ENCODE assay signal across 11 cellular contexts in the genomic region with DNA sequence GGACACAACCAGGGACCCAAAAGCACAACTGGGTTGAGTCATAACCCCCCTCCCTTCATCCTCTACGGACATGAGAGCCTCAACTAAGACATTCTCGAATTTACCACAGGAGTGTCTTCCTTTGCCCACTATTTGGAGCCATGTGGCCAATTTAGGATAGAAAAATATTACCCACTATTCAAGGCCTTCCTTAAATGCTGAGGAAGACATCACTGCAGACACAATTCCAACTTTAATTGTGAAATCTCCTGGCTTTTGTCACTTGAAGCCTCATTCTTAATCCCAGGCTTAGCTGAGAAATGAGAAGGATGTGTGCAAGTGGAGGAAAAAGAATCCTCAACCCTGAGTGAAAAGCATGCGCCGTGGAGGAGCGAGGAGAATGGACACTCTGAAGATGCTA. TPM values are rescaled to one million over a fixed set of nuclear protein-coding genes. Genes with fewer than 3 reads are reported as not detected.
A peak's percentile ranks its signal among the peaks of the same experiment; 100 is the strongest.
DNase-seq lines count a peak whose midpoint lies in the region; ATAC-seq, FAIRE-seq and TF ChIP-seq lines count a peak whose summit lies in the region.
"Had no signal": no experiment of that assay in that cellular context is flagged by ENCODE, and none has a peak within 500 bp of the region (broad histone marks: within the 10 kb centered on the region; RNA-seq: fewer than 3 reads in every experiment).

No MANE protein-coding gene starts in this region.

- H3K36me3 ChIP-seq in Peyer's patch = no peaks in the 10 kb centered on the region
- H3K36me3 ChIP-seq in osteoblast (ENCODE audit: insufficient read depth, low read length) = peaks cover 7% of the 10 kb centered on the region

- no peak overlapping the region for H3K4me3 ChIP-seq in A549
- H3K4me3 ChIP-seq in Peyer's patch = no peak overlapping the region
- no peak overlapping the region for H3K4me3 ChIP-seq in osteoblast (ENCODE audit: insufficient read depth, low read length)

- H3K79me2 ChIP-seq in osteoblast (ENCODE audit: insufficient read depth, low read length) = peaks cover 100% of the 10 kb centered on the region

- DNase-seq in A549 (ENCODE audit: low read depth in 1 of 2, low spot score in 1 of 2) = no peak
- no peak for DNase-seq in Peyer's patch
- DNase-seq in fibroblast of gingiva (ENCODE audit: low read depth) = peak; percentile 38
- peak; percentile 62 for DNase-seq in osteoblast (ENCODE audit: insufficient read length, low spot score, missing footprints)
- no peak for DNase-seq in DMS53 treated with DMSO at 0.1 percent for 48 hours (lab: John Stamatoyannopoulos, UW; ENCODE audit: unreplicated experiment)
- no peak for DNase-seq in retina
- DNase-seq: amniotic stem cell; stimulated activated naive CD4-positive, alpha-beta T cell; T-helper 1 cell had no signal

- 81% methylated on average over 5 of the region's 5 CpGs for WGBS in A549 (ENCODE audit: missing lambda C conversion rate)

- TF ChIP-seq CTCF in A549 (IDR thresholded peaks at IDR 0.05) = no peak
- no peak for TF ChIP-seq CTCF in Peyer's patch (IDR thresholded peaks at IDR 0.05)
- no peak for TF ChIP-seq CTCF in osteoblast (IDR thresholded peaks at IDR 0.05; ENCODE audit: extremely low read depth, low read depth, low read length)

- ATAC-seq in A549 = no peak
- no peak for ATAC-seq in HG03439 (IDR thresholded peaks at IDR 0.05; ENCODE audit: unreplicated experiment)
- no peak for ATAC-seq in GM21825 (IDR thresholded peaks at IDR 0.05; ENCODE audit: unreplicated experiment)

- H2AFZ ChIP-seq in osteoblast (ENCODE audit: low read length) = no peak overlapping the region

- no peak for FAIRE-seq in A549 (lab: Jason Lieb, UNC)

- H3K27me3 ChIP-seq in Peyer's patch = no peaks in the 10 kb centered on the region
- H3K27me3 ChIP-seq in osteoblast (ENCODE audit: insufficient read depth, low read length) = no peaks in the 10 kb centered on the region

- no peak for TF ChIP-seq POLR2A in A549 (IDR thresholded peaks at IDR 0.05; ENCODE audit: low read length)
- no peak for TF ChIP-seq POLR2A in Peyer's patch (IDR thresholded peaks at IDR 0.05)

- H3K4me2 ChIP-seq in A549 = peak overlapping the region; percentile 49; the same call in 2 of the 3 replicates
- H3K4me2 ChIP-seq in osteoblast (ENCODE audit: insufficient read depth, low read length) = peak overlapping the region; percentile 79

- H3K27ac ChIP-seq in A549 (peak overlapping the region in 1 of 2 experiments; percentile 67; a peak in 4 of 6 replicates), Peyer's patch (peak overlapping the region in 3 of 4 donors; percentile 84 to 99 (median 96)), osteoblast (ENCODE audit: low read depth, low read length) (peak overlapping the region; percentile 98)

- no peak for TF ChIP-seq EP300 in A549 (IDR thresholded peaks at IDR 0.05)

- peaks cover 32% of the 10 kb centered on the region for H4K20me1 ChIP-seq in osteoblast (ENCODE audit: insufficient read depth, low read length)

- H3K9me3 ChIP-seq in A549 = no peaks in the 10 kb centered on the region
- H3K9me3 ChIP-seq in Peyer's patch = peaks cover 0 to 4% (median 0%) of the 10 kb centered on the region in 4 donors
- H3K9me3 ChIP-seq in osteoblast (ENCODE audit: low read depth, low read length) = no peaks in the 10 kb centered on the region

- H3K4me1 ChIP-seq in A549 (peaks cover 62% of the 10 kb centered on the region), Peyer's patch (peaks cover 0 to 97% (median 15%) of the 10 kb centered on the region in 4 donors), osteoblast (ENCODE audit: insufficient read depth, low read length) (peaks cover 56% of the 10 kb centered on the region)

- POLR2A ChIA-PET in A549 (lab: Yijun Ruan, JAX) = interaction anchor here (1.0 to 1.3 kb wide), 2 partner anchors 12 to 25 kb away, joined by 3 to 10 read pairs; a partner anchor contains a TSS

- no peak for TF ChIP-seq RAD21 in A549 (conservative IDR thresholded peaks at IDR 0.05 in 1 of 2, IDR thresholded peaks at IDR 0.05 in 1 of 2)

- CTCF ChIA-PET in A549 (lab: Yijun Ruan, JAX) = interaction anchor here (0.6 to 2.6 kb wide), 6 partner anchors 12 to 481 kb away, joined by 3 to 12 read pairs (median 4); a partner anchor contains a TSS

TF ChIP-seq in A549, 52 proteins besides CTCF, POLR2A, EP300 and RAD21:
- TF ChIP-seq GATA3 (IDR thresholded peaks at IDR 0.05; ENCODE audit: borderline replicate concordance) (no peak), KDM1A (IDR thresholded peaks at IDR 0.05; ENCODE audit: low read depth) (no peak), RCOR1 (IDR thresholded peaks at IDR 0.05; ENCODE audit: low read depth, low read length) (no peak), ESRRA (IDR thresholded peaks at IDR 0.05; ENCODE audit: borderline replicate concordance, low read length) (no peak), CHD4 (IDR thresholded peaks at IDR 0.05; ENCODE audit: borderline replicate concordance) (no peak), TFCP2L1 (CRISPR knock-in tag; IDR thresholded peaks at IDR 0.05) (no peak), CHD2 (IDR thresholded peaks at IDR 0.05; ENCODE audit: low read length, partially characterized antibody) (no peak), FOSB (CRISPR knock-in tag; IDR thresholded peaks at IDR 0.05) (no peak), EHF (CRISPR knock-in tag; IDR thresholded peaks at IDR 0.05) (no peak), KDM5A (IDR thresholded peaks at IDR 0.05) (no peak), ZNF302 (CRISPR knock-in tag; IDR thresholded peaks at IDR 0.05) (no peak), RFX5 (IDR thresholded peaks at IDR 0.05) (no peak), SREBF2 (IDR thresholded peaks at IDR 0.05) (no peak), HDAC2 (IDR thresholded peaks at IDR 0.05) (no peak), HOXA7 (CRISPR knock-in tag; IDR thresholded peaks at IDR 0.05) (no peak)
- TF ChIP-seq, protein P1, sequence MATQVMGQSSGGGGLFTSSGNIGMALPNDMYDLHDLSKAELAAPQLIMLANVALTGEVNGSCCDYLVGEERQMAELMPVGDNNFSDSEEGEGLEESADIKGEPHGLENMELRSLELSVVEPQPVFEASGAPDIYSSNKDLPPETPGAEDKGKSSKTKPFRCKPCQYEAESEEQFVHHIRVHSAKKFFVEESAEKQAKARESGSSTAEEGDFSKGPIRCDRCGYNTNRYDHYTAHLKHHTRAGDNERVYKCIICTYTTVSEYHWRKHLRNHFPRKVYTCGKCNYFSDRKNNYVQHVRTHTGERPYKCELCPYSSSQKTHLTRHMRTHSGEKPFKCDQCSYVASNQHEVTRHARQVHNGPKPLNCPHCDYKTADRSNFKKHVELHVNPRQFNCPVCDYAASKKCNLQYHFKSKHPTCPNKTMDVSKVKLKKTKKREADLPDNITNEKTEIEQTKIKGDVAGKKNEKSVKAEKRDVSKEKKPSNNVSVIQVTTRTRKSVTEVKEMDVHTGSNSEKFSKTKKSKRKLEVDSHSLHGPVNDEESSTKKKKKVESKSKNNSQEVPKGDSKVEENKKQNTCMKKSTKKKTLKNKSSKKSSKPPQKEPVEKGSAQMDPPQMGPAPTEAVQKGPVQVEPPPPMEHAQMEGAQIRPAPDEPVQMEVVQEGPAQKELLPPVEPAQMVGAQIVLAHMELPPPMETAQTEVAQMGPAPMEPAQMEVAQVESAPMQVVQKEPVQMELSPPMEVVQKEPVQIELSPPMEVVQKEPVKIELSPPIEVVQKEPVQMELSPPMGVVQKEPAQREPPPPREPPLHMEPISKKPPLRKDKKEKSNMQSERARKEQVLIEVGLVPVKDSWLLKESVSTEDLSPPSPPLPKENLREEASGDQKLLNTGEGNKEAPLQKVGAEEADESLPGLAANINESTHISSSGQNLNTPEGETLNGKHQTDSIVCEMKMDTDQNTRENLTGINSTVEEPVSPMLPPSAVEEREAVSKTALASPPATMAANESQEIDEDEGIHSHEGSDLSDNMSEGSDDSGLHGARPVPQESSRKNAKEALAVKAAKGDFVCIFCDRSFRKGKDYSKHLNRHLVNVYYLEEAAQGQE (IDR thresholded peaks at IDR 0.05) = no peak
- TF ChIP-seq, protein P2, sequence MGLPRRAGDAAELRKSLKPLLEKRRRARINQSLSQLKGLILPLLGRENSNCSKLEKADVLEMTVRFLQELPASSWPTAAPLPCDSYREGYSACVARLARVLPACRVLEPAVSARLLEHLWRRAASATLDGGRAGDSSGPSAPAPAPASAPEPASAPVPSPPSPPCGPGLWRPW (IDR thresholded peaks at IDR 0.05) = no peak
- TF ChIP-seq, protein P3, sequence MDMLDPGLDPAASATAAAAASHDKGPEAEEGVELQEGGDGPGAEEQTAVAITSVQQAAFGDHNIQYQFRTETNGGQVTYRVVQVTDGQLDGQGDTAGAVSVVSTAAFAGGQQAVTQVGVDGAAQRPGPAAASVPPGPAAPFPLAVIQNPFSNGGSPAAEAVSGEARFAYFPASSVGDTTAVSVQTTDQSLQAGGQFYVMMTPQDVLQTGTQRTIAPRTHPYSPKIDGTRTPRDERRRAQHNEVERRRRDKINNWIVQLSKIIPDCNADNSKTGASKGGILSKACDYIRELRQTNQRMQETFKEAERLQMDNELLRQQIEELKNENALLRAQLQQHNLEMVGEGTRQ (IDR thresholded peaks at IDR 0.05) = no peak
- TF ChIP-seq, protein P4, sequence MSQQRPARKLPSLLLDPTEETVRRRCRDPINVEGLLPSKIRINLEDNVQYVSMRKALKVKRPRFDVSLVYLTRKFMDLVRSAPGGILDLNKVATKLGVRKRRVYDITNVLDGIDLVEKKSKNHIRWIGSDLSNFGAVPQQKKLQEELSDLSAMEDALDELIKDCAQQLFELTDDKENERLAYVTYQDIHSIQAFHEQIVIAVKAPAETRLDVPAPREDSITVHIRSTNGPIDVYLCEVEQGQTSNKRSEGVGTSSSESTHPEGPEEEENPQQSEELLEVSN (IDR thresholded peaks at IDR 0.05; ENCODE audit: borderline replicate concordance, low read depth) = no peak

RNA-seq across cellular contexts. Expression of a gene that starts 11.8 kb away (rescaled TPM):
- polyA plus RNA-seq in A549 (2011; rRNA removed) = 77.2 and 78.9 TPM in 2 replicates
- 117 and 122 TPM in 2 replicates for polyA plus RNA-seq in A549 (2012; cell fraction: cytosol; rRNA removed)
- polyA plus RNA-seq in A549 (2012; cell fraction: nucleus; rRNA removed) = 161 and 190 TPM in 2 replicates
- polyA plus RNA-seq in A549 (2017; fragmentation: RNase III; extraction: RNeasy Plus Mini Kit Qiagen cat#74134 plus additional on column Dnase treatment) = 74.9 to 82.4 TPM (median 77.0 TPM) in 3 replicates
- polyA minus RNA-seq in A549 (2011; rRNA and poly(A)+ RNA removed) = 146 and 154 TPM in 2 replicates
- 10 to 100 TPM; 53.6 to 83.8 (median 64.7) TPM for total RNA-seq in Peyer's patch
- 65.1 and 65.9 TPM in 2 replicates for total RNA-seq in osteoblast

Comparison
In these comparisons a context has a peak if more than half of its experiments do, and no peak if none do; other contexts are left out.
1. DNase-seq: peak in fibroblast of gingiva (single experiment) and osteoblast (single experiment); none in A549 (0 of 2), Peyer's patch (0 of 3), DMS53 treated with DMSO at 0.1 percent for 48 hours (single experiment) and retina (single experiment).